Comparison of ENCODE assay signal across 9 cellular contexts in genomic region chr1:210234254-210234747, GRCh38. TPM values are rescaled to one million over a fixed set of nuclear protein-coding genes. Genes with fewer than 3 reads are reported as not detected.
DNase-seq lines count a peak whose midpoint lies in the region; ATAC-seq, FAIRE-seq and TF ChIP-seq lines count a peak whose summit lies in the region.
"Had no signal": no experiment of that assay in that cellular context is flagged by ENCODE, and none has a peak within 500 bp of the region (broad histone marks: within the 10 kb centered on the region; RNA-seq: fewer than 3 reads in every experiment).

No MANE protein-coding gene starts in this region.

- H3K36me3 ChIP-seq in cardiac muscle cell (no peaks in the 10 kb centered on the region), astrocyte (ENCODE audit: insufficient read depth, low read length) (no peaks in the 10 kb centered on the region), mesenchymal stem cell (ENCODE audit: control insufficient read depth in 1 of 2, insufficient read depth in 2 of 2, low read depth in 1 of 2, low read length in 2 of 2) (peaks cover 0 to 3% of the 10 kb centered on the region in 2 experiments)

- H3K4me1 ChIP-seq in cardiac muscle cell (ENCODE audit: low read depth), result peaks cover 6% of the 10 kb centered on the region
- H3K4me1 ChIP-seq in astrocyte (ENCODE audit: insufficient read depth, low read length), result peaks cover 38% of the 10 kb centered on the region
- peaks cover 18% of the 10 kb centered on the region for H3K4me1 ChIP-seq in mesenchymal stem cell (ENCODE audit: control insufficient read depth, insufficient read depth, low read depth, low read length)

- FAIRE-seq in astrocyte (lab: Jason Lieb, UNC), result no peak

- no peak overlapping the region for H3K23ac ChIP-seq in mesenchymal stem cell (ENCODE audit: low read length in 2 of 2)

- H4K20me1 ChIP-seq in astrocyte (ENCODE audit: insufficient read depth, low read length), result no peaks in the 10 kb centered on the region

- no peaks in the 10 kb centered on the region for H3K79me2 ChIP-seq in astrocyte (ENCODE audit: insufficient read depth, low read length)

- H3K9ac ChIP-seq in astrocyte (ENCODE audit: low read length) (peak overlapping the region; percentile 30), mesenchymal stem cell (ENCODE audit: low read length) (no peak overlapping the region)

- H3K4me3 ChIP-seq in cardiac muscle cell (peak overlapping the region; percentile 54), astrocyte (ENCODE audit: insufficient read depth, low read depth, low read length) (peak overlapping the region; percentile 70), mesenchymal stem cell (ENCODE audit: insufficient read depth in 1 of 2, low read depth in 1 of 2, low read length in 2 of 2) (peak overlapping the region; percentile 43 to 77)

- peak overlapping the region; percentile 60 for H2AK5ac ChIP-seq in mesenchymal stem cell (ENCODE audit: low read length, severe bottlenecking)

- H3K9me3 ChIP-seq in cardiac muscle cell (ENCODE audit: low read depth) (no peaks in the 10 kb centered on the region), astrocyte (ENCODE audit: insufficient read depth, low read depth, low read length) (no peaks in the 10 kb centered on the region), mesenchymal stem cell (ENCODE audit: control insufficient read depth, low read length) (no peaks in the 10 kb centered on the region)

- peak overlapping the region in 1 of 2 experiments; percentile 26 for H3K14ac ChIP-seq in mesenchymal stem cell (ENCODE audit: low read length in 2 of 2)

- no peak for DNase-seq in cardiac muscle cell (ENCODE audit: low read depth in 1 of 2, low spot score in 1 of 2)
- no peak for DNase-seq in left ventricle myocardium superior
- DNase-seq in astrocyte (ENCODE audit: low read depth), result no peak
- no peak for DNase-seq in mesenchymal stem cell
- no peak for DNase-seq in type B pancreatic cell (ENCODE audit: extremely low spot score, unreplicated experiment)
- DNase-seq in activated CD4-positive, CD25-positive, alpha-beta regulatory T cell treated with anti-CD3 and anti-CD28 coated beads, Interleukin-2, amount 50 U/mL, for 72 hours, result no peak
- no peak for DNase-seq in iPS-NIHi7 (ENCODE audit: extremely low spot score)
- DNase-seq: activated CD8-positive, alpha-beta memory T cell treated with anti-CD3 and anti-CD28 coated beads, Interleukin-2, amount 50 U/mL, for 4 hours had no signal

- H3K4me1 Mint-ChIP-seq in astrocyte (ENCODE audit: low read depth, unreplicated experiment) (peaks cover 17% of the 10 kb centered on the region), type B pancreatic cell (ENCODE audit: unreplicated experiment) (peaks cover 36% of the 10 kb centered on the region)

- H3K18ac ChIP-seq in mesenchymal stem cell (ENCODE audit: low read depth in 1 of 2, low read length in 2 of 2), result peak overlapping the region; percentile 34 to 96

- peak overlapping the region in 1 of 2 experiments; percentile 77 for H3K4ac ChIP-seq in mesenchymal stem cell (ENCODE audit: low read depth in 1 of 2, low read length in 2 of 2)

- intact Hi-C loops in left ventricle myocardium superior (cut with micrococcal nuclease), result no loop called here

- H3K27ac ChIP-seq in cardiac muscle cell (no peak overlapping the region), astrocyte (ENCODE audit: low read depth, low read length) (no peak overlapping the region), mesenchymal stem cell (ENCODE audit: low read length, poor library complexity, severe bottlenecking) (peak overlapping the region; percentile 86)

- 23% methylated on average over 12 of the region's 15 CpGs for WGBS in mesenchymal stem cell

- peak overlapping the region; percentile 90 for H3K4me2 ChIP-seq in astrocyte (ENCODE audit: low read length)
- peak overlapping the region; percentile 67 for H3K4me2 ChIP-seq in mesenchymal stem cell (ENCODE audit: low read length, poor library complexity, severe bottlenecking)

- peak overlapping the region; percentile 39 for H2BK120ac ChIP-seq in mesenchymal stem cell (ENCODE audit: low read depth, low read length)

- H4K8ac ChIP-seq in mesenchymal stem cell (ENCODE audit: low read length), result peak overlapping the region; percentile 47

- TF ChIP-seq CTCF in cardiac muscle cell (IDR thresholded peaks at IDR 0.05; ENCODE audit: low read depth, low read length) (no peak), astrocyte (IDR thresholded peaks at IDR 0.05; ENCODE audit: insufficient read depth, low read depth, low read length) (no peak), type B pancreatic cell (conservative IDR thresholded peaks at IDR 0.05) (no peak)

- ATAC-seq in left ventricle myocardium superior (no peak), HG02981 (IDR thresholded peaks at IDR 0.05; ENCODE audit: unreplicated experiment) (no peak)

- H3K27me3 Mint-ChIP-seq in astrocyte (ENCODE audit: low read depth, unreplicated experiment) (peaks cover 5% of the 10 kb centered on the region), type B pancreatic cell (peaks cover 38% of the 10 kb centered on the region)

- no peak overlapping the region for H2BK15ac ChIP-seq in mesenchymal stem cell (ENCODE audit: low read depth, poor library complexity, severe bottlenecking)

- H3K36me3 Mint-ChIP-seq in astrocyte (ENCODE audit: low read depth, unreplicated experiment) (no peaks in the 10 kb centered on the region), type B pancreatic cell (no peaks in the 10 kb centered on the region)

- H3K27ac Mint-ChIP-seq in astrocyte (ENCODE audit: unreplicated experiment) (no peak overlapping the region), type B pancreatic cell (peak overlapping the region; percentile 42)

- H2BK12ac ChIP-seq in mesenchymal stem cell (ENCODE audit: low read length in 2 of 2), result peak overlapping the region; percentile 29 to 70

- H3K9me3 Mint-ChIP-seq in astrocyte (ENCODE audit: unreplicated experiment) (no peaks in the 10 kb centered on the region), type B pancreatic cell (no peaks in the 10 kb centered on the region)

- peak overlapping the region; percentile 40 for H2BK5ac ChIP-seq in mesenchymal stem cell (ENCODE audit: low read depth, low read length, poor library complexity, severe bottlenecking)

- H3K79me1 ChIP-seq in mesenchymal stem cell (replicated peaks; ENCODE audit: low read length, poor library complexity, severe bottlenecking), result peaks cover 4% of the 10 kb centered on the region

- H4K91ac ChIP-seq in mesenchymal stem cell (ENCODE audit: low read length), result no peak overlapping the region

- H3K4me3 Mint-ChIP-seq in astrocyte (ENCODE audit: unreplicated experiment), result peak overlapping the region; percentile 29
- H3K4me3 Mint-ChIP-seq in type B pancreatic cell, result peak overlapping the region; percentile 84

- H3K27me3 ChIP-seq in cardiac muscle cell (peaks cover 64% of the 10 kb centered on the region), astrocyte (ENCODE audit: insufficient read depth, low read length) (no peaks in the 10 kb centered on the region), mesenchymal stem cell (ENCODE audit: control insufficient read depth in 1 of 2, insufficient read depth in 1 of 2, low read length in 2 of 2) (peaks cover 0 to 31% of the 10 kb centered on the region in 2 experiments)

- H2AFZ ChIP-seq in astrocyte (ENCODE audit: low read depth, low read length) (no peak overlapping the region), mesenchymal stem cell (ENCODE audit: low read depth, low read length) (no peak overlapping the region)

RNA-seq across cellular contexts. Expression of gene SERTAD4, which starts 1.7 kb away (rescaled TPM):
- 0.63 and 1.8 TPM in 2 replicates for total RNA-seq in cardiac muscle cell
- 1.4 and 1.9 TPM in 2 replicates for polyA plus RNA-seq in cardiac muscle cell
- 4.1 TPM for total RNA-seq in left ventricle myocardium superior
- 2.9 and 4.6 TPM in 2 replicates for total RNA-seq in astrocyte
- 6.3 TPM for polyA plus RNA-seq in mesenchymal stem cell (2013, experiment 1 of 2)
- polyA plus RNA-seq in mesenchymal stem cell (2013, experiment 2 of 2), result 5.7 TPM
- 4.6 and 11.4 TPM in 2 replicates for total RNA-seq in type B pancreatic cell (ENCODE audit: low replicate concordance)
